16 cellular contexts compared by ENCODE assay signal in the genomic region with DNA sequence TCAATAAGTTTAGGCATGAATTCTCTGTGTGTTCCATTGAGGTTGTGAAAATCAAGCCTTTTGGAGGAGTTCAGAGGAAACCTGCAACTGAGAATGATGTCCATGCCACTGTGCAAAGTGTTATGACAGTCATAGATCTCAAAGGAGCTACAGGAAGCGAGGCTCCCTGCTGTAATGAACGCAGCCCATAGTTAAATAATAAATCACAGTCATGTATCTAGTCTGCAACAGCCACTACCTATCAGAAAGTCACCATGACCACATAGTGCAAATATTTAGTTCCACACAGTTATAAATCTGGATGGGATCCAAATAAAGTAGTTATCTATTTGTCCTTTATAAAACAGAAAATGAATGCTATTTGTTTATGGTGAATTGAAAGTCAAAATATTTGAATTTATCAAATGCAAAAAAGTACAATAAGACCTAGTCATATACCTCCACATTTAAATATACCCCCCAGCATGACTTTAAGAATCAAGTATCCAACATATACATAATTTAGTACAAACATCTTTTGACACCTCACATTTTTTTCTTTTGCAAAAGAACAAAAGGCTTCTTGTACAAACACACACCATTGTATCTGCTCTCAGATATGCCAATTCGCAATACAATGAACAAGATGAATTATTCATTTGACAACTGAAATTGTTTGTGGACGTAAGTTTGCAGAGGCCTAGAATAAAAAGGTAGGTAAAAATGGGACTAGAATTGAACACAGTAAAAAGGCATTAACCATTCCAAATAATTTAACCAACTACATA.
A peak's percentile ranks its signal among the peaks of the same experiment; 100 is the strongest.
DNase-seq lines count a peak whose midpoint lies in the region; ATAC-seq, FAIRE-seq and TF ChIP-seq lines count a peak whose summit lies in the region.
"Had no signal": no experiment of that assay in that cellular context is flagged by ENCODE, and none has a peak within 500 bp of the region (broad histone marks: within the 10 kb centered on the region; RNA-seq: fewer than 3 reads in every experiment).

No MANE protein-coding gene starts in this region.

- peaks cover 24% of the 10 kb centered on the region for H3K36me3 Mint-ChIP-seq in nephron progenitor cell (ENCODE audit: low read depth)
- H3K36me3 Mint-ChIP-seq: activated CD8-positive, alpha-beta memory T cell treated with anti-CD3 and anti-CD28 coated beads, Interleukin-2, amount 10 ng/mL, durations not matched to agents 7 days and 5 days; activated naive CD4-positive, alpha-beta T cell treated with anti-CD3 and anti-CD28 coated beads, Interleukin-2, amount 50 U/mL, for 24 hours had no signal

- intact Hi-C loops in Right ventricle myocardium superior (cut with DNase I), result no loop called here

- no peaks in the 10 kb centered on the region for H3K27me3 Mint-ChIP-seq in nephron progenitor cell (ENCODE audit: low read depth, poor library complexity)
- H3K27me3 Mint-ChIP-seq: activated CD8-positive, alpha-beta memory T cell treated with anti-CD3 and anti-CD28 coated beads, Interleukin-2, amount 10 ng/mL, durations not matched to agents 7 days and 5 days; activated naive CD4-positive, alpha-beta T cell treated with anti-CD3 and anti-CD28 coated beads, Interleukin-2, amount 50 U/mL, for 24 hours had no signal

- TF ChIP-seq CTCF in right atrium auricular region (IDR thresholded peaks at IDR 0.05), result no peak
- TF ChIP-seq CTCF in gastroesophageal sphincter (IDR thresholded peaks at IDR 0.05), result no peak
- no peak for TF ChIP-seq CTCF in nephron progenitor cell (IDR thresholded peaks at IDR 0.05)

- H3K9me3 ChIP-seq in right atrium auricular region (peaks cover 0 to 5% of the 10 kb centered on the region in 2 donors), gastroesophageal sphincter (peaks cover 0 to 6% (median 0%) of the 10 kb centered on the region in 3 donors)
- H3K9me3 ChIP-seq: esophagus muscularis mucosa, Peyer's patch had no signal

- H3K4me1 ChIP-seq in right atrium auricular region (peaks cover 0 to 29% of the 10 kb centered on the region in 2 donors), gastroesophageal sphincter (peaks cover 0 to 12% (median 0%) of the 10 kb centered on the region in 3 donors)
- H3K4me1 ChIP-seq: Peyer's patch had no signal

- TF ChIP-seq EP300 in gastroesophageal sphincter (IDR thresholded peaks at IDR 0.05), result no peak

- H3K27me3 ChIP-seq in right atrium auricular region, result no peaks in the 10 kb centered on the region
- H3K27me3 ChIP-seq in gastroesophageal sphincter, result no peaks in the 10 kb centered on the region
- H3K27me3 ChIP-seq: esophagus muscularis mucosa, Peyer's patch had no signal

- TF ChIP-seq POLR2A in gastroesophageal sphincter (IDR thresholded peaks at IDR 0.05), result no peak

- peak; percentile 36 for ATAC-seq in Right ventricle myocardium superior (ENCODE audit: poor library complexity)
- no peak for ATAC-seq in gastroesophageal sphincter
- ATAC-seq: activated CD8-positive, alpha-beta memory T cell treated with anti-CD3 and anti-CD28 coated beads, Interleukin-2, amount 10 ng/mL, durations not matched to agents 7 days and 5 days had no signal

- FAIRE-seq in frontal cortex (lab: Jason Lieb, UNC), result peak; percentile 82

- no peaks in the 10 kb centered on the region for H3K36me3 ChIP-seq in right atrium auricular region
- H3K36me3 ChIP-seq in gastroesophageal sphincter, result no peaks in the 10 kb centered on the region
- H3K36me3 ChIP-seq: esophagus muscularis mucosa, Peyer's patch had no signal

- peaks cover 21% of the 10 kb centered on the region for H3K9me3 Mint-ChIP-seq in nephron progenitor cell

- H3K4me3 ChIP-seq in right atrium auricular region (no peak overlapping the region), gastroesophageal sphincter (no peak overlapping the region)
- H3K4me3 ChIP-seq: esophagus muscularis mucosa, Peyer's patch had no signal

- no peak overlapping the region for H3K4me3 Mint-ChIP-seq in nephron progenitor cell
- H3K4me3 Mint-ChIP-seq: activated CD8-positive, alpha-beta memory T cell treated with anti-CD3 and anti-CD28 coated beads, Interleukin-2, amount 10 ng/mL, durations not matched to agents 7 days and 5 days; activated naive CD4-positive, alpha-beta T cell treated with anti-CD3 and anti-CD28 coated beads, Interleukin-2, amount 50 U/mL, for 24 hours had no signal

- peaks cover 17% of the 10 kb centered on the region for H3K4me1 Mint-ChIP-seq in nephron progenitor cell
- H3K4me1 Mint-ChIP-seq: activated CD8-positive, alpha-beta memory T cell treated with anti-CD3 and anti-CD28 coated beads, Interleukin-2, amount 10 ng/mL, durations not matched to agents 7 days and 5 days; activated naive CD4-positive, alpha-beta T cell treated with anti-CD3 and anti-CD28 coated beads, Interleukin-2, amount 50 U/mL, for 24 hours had no signal

- no peak overlapping the region for H3K27ac Mint-ChIP-seq in nephron progenitor cell
- H3K27ac Mint-ChIP-seq: activated CD8-positive, alpha-beta memory T cell treated with anti-CD3 and anti-CD28 coated beads, Interleukin-2, amount 10 ng/mL, durations not matched to agents 7 days and 5 days; activated naive CD4-positive, alpha-beta T cell treated with anti-CD3 and anti-CD28 coated beads, Interleukin-2, amount 50 U/mL, for 24 hours had no signal

- 46 to 80% methylated on average over 4 of the region's 4 CpGs for WGBS in gastroesophageal sphincter (ENCODE audit: low coverage in 1 of 2), 2 donors

- no peak for DNase-seq in Right ventricle myocardium superior
- no peak for DNase-seq in right atrium auricular region (ENCODE audit: low spot score)
- peak; percentile 31 for DNase-seq in NCI-H774 (lab: John Stamatoyannopoulos, UW)
- no peak for DNase-seq in frontal cortex (ENCODE audit: low spot score in 2 of 2)
- peak; percentile 81 for DNase-seq in superior temporal gyrus (ENCODE audit: extremely low spot score)
- DNase-seq in cerebellar cortex (ENCODE audit: low spot score), result no peak
- DNase-seq in nephron progenitor cell, result no peak
- DNase-seq: ACHN; activated CD8-positive, alpha-beta memory T cell treated with anti-CD3 and anti-CD28 coated beads, Interleukin-2, amount 10 ng/mL, durations not matched to agents 7 days and 5 days; cerebellar nuclear complex; Peyer's patch; stimulated activated CD4-positive, alpha-beta T cell treated with anti-CD3 and anti-CD28 coated beads, Interleukin-2, amount 100 ng/mL, for 24 hours had no signal

- H3K27ac ChIP-seq in right atrium auricular region, result no peak overlapping the region
- H3K27ac ChIP-seq in gastroesophageal sphincter, result no peak overlapping the region
- H3K27ac ChIP-seq: esophagus muscularis mucosa, KMS-11, Peyer's patch had no signal

Comparison
In these comparisons a context has a peak if more than half of its experiments do, and no peak if none do; other contexts are left out.
1. DNase-seq: peak in NCI-H774 (single experiment) and superior temporal gyrus (single experiment); none in Right ventricle myocardium superior (single experiment), right atrium auricular region (single experiment), frontal cortex (0 of 2), cerebellar cortex (single experiment) and nephron progenitor cell (single experiment).